Comparison of ENCODE assay signal across 12 cellular contexts in the genomic region with DNA sequence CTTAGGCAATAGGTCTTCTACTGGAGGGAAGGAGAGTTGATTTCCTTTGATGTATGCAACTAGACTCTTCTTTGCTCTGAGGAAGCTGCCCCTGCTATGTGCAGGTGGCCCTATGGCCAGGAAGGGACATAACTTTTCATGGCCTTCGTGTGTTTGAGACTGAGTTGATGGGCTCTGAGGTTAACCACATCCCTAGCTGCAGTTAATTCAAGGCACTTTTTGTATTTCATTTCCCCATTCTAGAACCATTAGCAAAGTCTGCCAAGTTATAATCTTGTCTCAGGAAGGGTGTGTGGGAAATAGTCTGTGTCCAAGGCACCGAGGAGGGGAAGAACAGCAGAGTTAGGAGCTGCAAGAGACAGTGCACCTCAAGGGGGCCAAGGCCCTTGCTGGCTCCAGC.
DNase-seq lines count a peak whose midpoint lies in the region; ATAC-seq lines count a peak whose summit lies in the region.
"Had no signal": no experiment of that assay in that cellular context is flagged by ENCODE, and none has a peak within 500 bp of the region (broad histone marks: within the 10 kb centered on the region; RNA-seq: fewer than 3 reads in every experiment).

No MANE protein-coding gene starts in this region.

- peak; percentile 93 to 99 for DNase-seq in NOMO-1 (lab: John Stamatoyannopoulos, UW; ENCODE audit: unreplicated experiment in 2 of 2)
- DNase-seq in DMS 273 (lab: John Stamatoyannopoulos, UW; ENCODE audit: unreplicated experiment): no peak
- DNase-seq in activated gamma-delta T cell (lab: John Stamatoyannopoulos, UW): no peak
- no peak for DNase-seq in ACHN
- DNase-seq in NCI-H748 (lab: John Stamatoyannopoulos, UW; ENCODE audit: unreplicated experiment): no peak
- DNase-seq: activated CD4-positive, alpha-beta T cell treated with anti-CD3 and anti-CD28 coated beads, Interleukin-2, amount 50 U/mL, for 1 hour; H7; hypothalamus; NCI-H226 had no signal

- peaks cover 15 to 46% (median 28%) of the 10 kb centered on the region in 10 experiments for H3K4me1 ChIP-seq in BLaER1 treated with 17β-estradiol and CSF1 and Interleukin-3, amounts not matched to agents 10 nM and 100 nM

- in situ Hi-C loops in ACHN (cut with HindIII; ENCODE audit: low pct_ligation_motif_present, low pct_unique_long_range_greater_than_20kb, low sequenced_read_pairs): no loop called here

- ATAC-seq in GM19372 (IDR thresholded peaks at IDR 0.05; ENCODE audit: low read depth, unreplicated experiment) (peak; percentile 68), HG03025 (IDR thresholded peaks at IDR 0.05; ENCODE audit: low FRiP score, unreplicated experiment) (peak; percentile 60)

- peak overlapping the region; percentile 13 to 96 (median 77) for H3K4me2 ChIP-seq in BLaER1 treated with 17β-estradiol and CSF1 and Interleukin-3, amounts not matched to agents 10 nM and 100 nM

- H3K27ac ChIP-seq in BLaER1 treated with 17β-estradiol and CSF1 and Interleukin-3, amounts not matched to agents 10 nM and 100 nM: peak overlapping the region in 4 of 11 experiments; percentile 29 to 79 (median 60); a peak in 6 of 22 replicates

- peaks cover 0 to 99% (median 0%) of the 10 kb centered on the region in 11 experiments; a peak in 10 of 22 replicates for H3K27me3 ChIP-seq in BLaER1 treated with 17β-estradiol and CSF1 and Interleukin-3, amounts not matched to agents 10 nM and 100 nM

- H3K9ac ChIP-seq in BLaER1 treated with 17β-estradiol and CSF1 and Interleukin-3, amounts not matched to agents 10 nM and 100 nM: peak overlapping the region in 1 of 11 experiments; percentile 57; a peak in 2 of 22 replicates

- H3K4me3 ChIP-seq in BLaER1 treated with 17β-estradiol and CSF1 and Interleukin-3, amounts not matched to agents 10 nM and 100 nM: no peak overlapping the region; a peak in 1 of 20 replicates

- H4K20me1 ChIP-seq in BLaER1 treated with 17β-estradiol and CSF1 and Interleukin-3, amounts not matched to agents 10 nM and 100 nM: peaks cover 0 to 29% (median 0%) of the 10 kb centered on the region in 11 experiments; a peak in 6 of 22 replicates

- no peaks in the 10 kb centered on the region for H3K36me3 ChIP-seq in BLaER1 treated with 17β-estradiol and CSF1 and Interleukin-3, amounts not matched to agents 10 nM and 100 nM

- H3K9me3 ChIP-seq in BLaER1 treated with 17β-estradiol and CSF1 and Interleukin-3, amounts not matched to agents 10 nM and 100 nM (replicated peaks in 1 of 11): peaks cover 0 to 22% (median 0%) of the 10 kb centered on the region in 11 experiments; a peak in 5 of 22 replicates

Comparison
In these comparisons a context has a peak if more than half of its experiments do, and no peak if none do; other contexts are left out.
1. DNase-seq: peak in NOMO-1 (2 of 2); none in DMS 273 (single experiment), activated gamma-delta T cell (single experiment), ACHN (single experiment) and NCI-H748 (single experiment).